16 cellular contexts compared by ENCODE assay signal in the genomic region with DNA sequence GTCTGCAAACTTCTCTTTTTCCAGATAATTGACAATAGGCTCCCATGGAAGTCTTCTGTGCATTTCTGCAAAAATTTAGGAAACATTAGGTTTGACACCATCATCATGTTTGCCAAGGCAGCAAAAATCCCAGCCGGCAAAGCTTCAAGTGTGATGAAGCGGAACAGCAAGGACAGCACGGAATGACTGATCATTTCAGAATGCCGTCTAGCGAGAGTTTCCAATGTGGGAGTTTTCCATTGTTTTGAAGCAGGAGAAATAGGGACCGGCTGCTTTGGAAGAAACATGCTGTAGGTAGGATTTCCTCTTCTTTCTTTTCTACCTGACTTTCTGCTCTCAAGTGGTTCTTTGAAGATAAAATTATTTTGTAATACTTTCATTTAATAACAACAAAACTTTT. TPM values are rescaled to one million over a fixed set of nuclear protein-coding genes. Genes with fewer than 3 reads are reported as not detected.
A peak's percentile ranks its signal among the peaks of the same experiment; 100 is the strongest.
DNase-seq lines count a peak whose midpoint lies in the region; ATAC-seq, FAIRE-seq and TF ChIP-seq lines count a peak whose summit lies in the region.
"Had no signal": no experiment of that assay in that cellular context is flagged by ENCODE, and none has a peak within 500 bp of the region (broad histone marks: within the 10 kb centered on the region; RNA-seq: fewer than 3 reads in every experiment).

No MANE protein-coding gene starts in this region.

- H3K27ac Mint-ChIP-seq in activated CD8-positive, alpha-beta T cell treated with anti-CD3 and anti-CD28 coated beads for 36 hours, result no peak overlapping the region
- no peak overlapping the region for H3K27ac Mint-ChIP-seq in T-helper 17 cell
- H3K27ac Mint-ChIP-seq: CD4-positive, alpha-beta T cell had no signal

- H3K36me3 Mint-ChIP-seq in activated CD8-positive, alpha-beta T cell treated with anti-CD3 and anti-CD28 coated beads for 36 hours (ENCODE audit: low read depth), result no peaks in the 10 kb centered on the region
- peaks cover 3% of the 10 kb centered on the region for H3K36me3 Mint-ChIP-seq in T-helper 17 cell (ENCODE audit: low read depth)

- peak; percentile 12 for DNase-seq in HK-2 (ENCODE audit: unreplicated experiment)
- DNase-seq in bronchial epithelial cell (ENCODE audit: low read depth), result peak; percentile 5
- peak; percentile 47 for DNase-seq in kidney glomerular epithelial cell (lab: John Stamatoyannopoulos, UW)
- peak; percentile 44 for DNase-seq in renal cortical epithelial cell (ENCODE audit: low read depth)
- DNase-seq in left lobe of liver (ENCODE audit: low spot score), result no peak
- DNase-seq in activated CD8-positive, alpha-beta T cell treated with anti-CD3 and anti-CD28 coated beads for 36 hours, result no peak
- DNase-seq in COLO668 (lab: John Stamatoyannopoulos, UW; ENCODE audit: unreplicated experiment), result no peak
- DNase-seq in T-helper 17 cell, result no peak
- DNase-seq: BE2C; CD4-positive, alpha-beta T cell; MV-4-11; NCI-H2081; NCI-H345; SIG-M5 had no signal

- H3K9me3 ChIP-seq in T-helper 17 cell (ENCODE audit: control insufficient read depth, low read length, poor library complexity, severe bottlenecking), result no peaks in the 10 kb centered on the region
- H3K9me3 ChIP-seq: BE2C, HAP-1 had no signal

- no peak for ATAC-seq in left lobe of liver
- no peak for ATAC-seq in activated CD8-positive, alpha-beta T cell treated with anti-CD3 and anti-CD28 coated beads for 36 hours
- ATAC-seq in T-helper 17 cell, result no peak

- H3K36me3 ChIP-seq in bronchial epithelial cell (ENCODE audit: control insufficient read depth, insufficient read depth, low read length), result no peaks in the 10 kb centered on the region
- H3K36me3 ChIP-seq: BE2C, HAP-1 had no signal

- no peak overlapping the region for H3K4me3 ChIP-seq in bronchial epithelial cell (ENCODE audit: low read depth, low read length)
- H3K4me3 ChIP-seq: HAP-1 had no signal

- no peaks in the 10 kb centered on the region for H3K4me1 Mint-ChIP-seq in activated CD8-positive, alpha-beta T cell treated with anti-CD3 and anti-CD28 coated beads for 36 hours (ENCODE audit: low read depth)
- H3K4me1 Mint-ChIP-seq in T-helper 17 cell, result peaks cover 3% of the 10 kb centered on the region

- peaks cover 33% of the 10 kb centered on the region for H3K27me3 Mint-ChIP-seq in activated CD8-positive, alpha-beta T cell treated with anti-CD3 and anti-CD28 coated beads for 36 hours
- peaks cover 66% of the 10 kb centered on the region for H3K27me3 Mint-ChIP-seq in T-helper 17 cell

- H3K27me3 ChIP-seq in bronchial epithelial cell (ENCODE audit: control insufficient read depth, insufficient read depth, low read length), result no peaks in the 10 kb centered on the region

- no peak overlapping the region for H3K4me3 Mint-ChIP-seq in activated CD8-positive, alpha-beta T cell treated with anti-CD3 and anti-CD28 coated beads for 36 hours
- no peak overlapping the region for H3K4me3 Mint-ChIP-seq in T-helper 17 cell
- H3K4me3 Mint-ChIP-seq: CD4-positive, alpha-beta T cell had no signal

- no peak for TF ChIP-seq CTCF in bronchial epithelial cell (IDR thresholded peaks at IDR 0.05; ENCODE audit: insufficient read depth, low read length, severe bottlenecking)
- TF ChIP-seq CTCF in activated CD8-positive, alpha-beta T cell treated with anti-CD3 and anti-CD28 coated beads for 36 hours (IDR thresholded peaks at IDR 0.05), result no peak

- intact Hi-C loops in activated CD8-positive, alpha-beta T cell treated with anti-CD3 and anti-CD28 coated beads for 36 hours (cut with micrococcal nuclease), result no loop called here

- POLR2A ChIA-PET in activated CD8-positive, alpha-beta T cell treated with anti-CD3 and anti-CD28 coated beads for 36 hours (lab: Charles Lee), result no interaction called here

- FAIRE-seq in bronchial epithelial cell (lab: Jason Lieb, UNC), result no peak

- CTCF ChIA-PET in activated CD8-positive, alpha-beta T cell treated with anti-CD3 and anti-CD28 coated beads for 36 hours (lab: Charles Lee), result no interaction called here

- no peaks in the 10 kb centered on the region for H3K9me3 Mint-ChIP-seq in activated CD8-positive, alpha-beta T cell treated with anti-CD3 and anti-CD28 coated beads for 36 hours
- H3K9me3 Mint-ChIP-seq: CD4-positive, alpha-beta T cell had no signal

RNA-seq across cellular contexts. Expression of gene RGS6, which starts 24.1 kb away (rescaled TPM):
- total RNA-seq in bronchial epithelial cell, result not detected in 2 replicates
- total RNA-seq in renal cortical epithelial cell, result not detected in 2 replicates
- total RNA-seq in left lobe of liver, result not detected
- total RNA-seq in activated CD8-positive, alpha-beta T cell treated with anti-CD3 and anti-CD28 coated beads for 36 hours, result not detected
- 10 to 100 TPM in 1 of 2 donors, under 1 TPM in 1; 0.90 to 11.1 TPM for total RNA-seq in T-helper 17 cell
- total RNA-seq: CD4-positive, alpha-beta T cell; RPMI7951 had no signal

Comparison
In these comparisons a context has a peak if more than half of its experiments do, and no peak if none do; other contexts are left out.
1. DNase-seq: peak in HK-2 (single experiment), bronchial epithelial cell (single experiment), kidney glomerular epithelial cell (single experiment) and renal cortical epithelial cell (single experiment); none in left lobe of liver (single experiment), activated CD8-positive, alpha-beta T cell treated with anti-CD3 and anti-CD28 coated beads for 36 hours (single experiment), COLO668 (single experiment) and T-helper 17 cell (0 of 3).